Comparison of ENCODE assay signal across 1 cellular context in genomic region chr11:116772443-116773202, GRCh38.
TF ChIP-seq lines count a peak whose summit lies in the region.

A gene with protein sequence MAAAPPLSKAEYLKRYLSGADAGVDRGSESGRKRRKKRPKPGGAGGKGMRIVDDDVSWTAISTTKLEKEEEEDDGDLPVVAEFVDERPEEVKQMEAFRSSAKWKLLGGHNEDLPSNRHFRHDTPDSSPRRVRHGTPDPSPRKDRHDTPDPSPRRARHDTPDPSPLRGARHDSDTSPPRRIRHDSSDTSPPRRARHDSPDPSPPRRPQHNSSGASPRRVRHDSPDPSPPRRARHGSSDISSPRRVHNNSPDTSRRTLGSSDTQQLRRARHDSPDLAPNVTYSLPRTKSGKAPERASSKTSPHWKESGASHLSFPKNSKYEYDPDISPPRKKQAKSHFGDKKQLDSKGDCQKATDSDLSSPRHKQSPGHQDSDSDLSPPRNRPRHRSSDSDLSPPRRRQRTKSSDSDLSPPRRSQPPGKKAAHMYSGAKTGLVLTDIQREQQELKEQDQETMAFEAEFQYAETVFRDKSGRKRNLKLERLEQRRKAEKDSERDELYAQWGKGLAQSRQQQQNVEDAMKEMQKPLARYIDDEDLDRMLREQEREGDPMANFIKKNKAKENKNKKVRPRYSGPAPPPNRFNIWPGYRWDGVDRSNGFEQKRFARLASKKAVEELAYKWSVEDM (minus strand): TSS chr11:116772987. CDS start chr11:116772964, 23 bp downstream.

TF ChIP-seq in HEK293, 187 proteins besides CTCF, POLR2A, EP300 and RAD21 (continued from another document):
- TF ChIP-seq ZBTB17 (tag by site-specific recombination; IDR thresholded peaks at IDR 0.05) = 0 out of 2 replicates have a peak, but pooled peaks have one; percentile 41
- TF ChIP-seq, protein P1, sequence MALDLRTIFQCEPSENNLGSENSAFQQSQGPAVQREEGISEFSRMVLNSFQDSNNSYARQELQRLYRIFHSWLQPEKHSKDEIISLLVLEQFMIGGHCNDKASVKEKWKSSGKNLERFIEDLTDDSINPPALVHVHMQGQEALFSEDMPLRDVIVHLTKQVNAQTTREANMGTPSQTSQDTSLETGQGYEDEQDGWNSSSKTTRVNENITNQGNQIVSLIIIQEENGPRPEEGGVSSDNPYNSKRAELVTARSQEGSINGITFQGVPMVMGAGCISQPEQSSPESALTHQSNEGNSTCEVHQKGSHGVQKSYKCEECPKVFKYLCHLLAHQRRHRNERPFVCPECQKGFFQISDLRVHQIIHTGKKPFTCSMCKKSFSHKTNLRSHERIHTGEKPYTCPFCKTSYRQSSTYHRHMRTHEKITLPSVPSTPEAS (tag by site-specific recombination; IDR thresholded peaks at IDR 0.05) = no peak
- TF ChIP-seq, protein P2, sequence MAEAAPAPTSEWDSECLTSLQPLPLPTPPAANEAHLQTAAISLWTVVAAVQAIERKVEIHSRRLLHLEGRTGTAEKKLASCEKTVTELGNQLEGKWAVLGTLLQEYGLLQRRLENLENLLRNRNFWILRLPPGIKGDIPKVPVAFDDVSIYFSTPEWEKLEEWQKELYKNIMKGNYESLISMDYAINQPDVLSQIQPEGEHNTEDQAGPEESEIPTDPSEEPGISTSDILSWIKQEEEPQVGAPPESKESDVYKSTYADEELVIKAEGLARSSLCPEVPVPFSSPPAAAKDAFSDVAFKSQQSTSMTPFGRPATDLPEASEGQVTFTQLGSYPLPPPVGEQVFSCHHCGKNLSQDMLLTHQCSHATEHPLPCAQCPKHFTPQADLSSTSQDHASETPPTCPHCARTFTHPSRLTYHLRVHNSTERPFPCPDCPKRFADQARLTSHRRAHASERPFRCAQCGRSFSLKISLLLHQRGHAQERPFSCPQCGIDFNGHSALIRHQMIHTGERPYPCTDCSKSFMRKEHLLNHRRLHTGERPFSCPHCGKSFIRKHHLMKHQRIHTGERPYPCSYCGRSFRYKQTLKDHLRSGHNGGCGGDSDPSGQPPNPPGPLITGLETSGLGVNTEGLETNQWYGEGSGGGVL (tag by site-specific recombination; IDR thresholded peaks at IDR 0.05) = peak; percentile 27; the same call in 1 of the 2 replicates
- TF ChIP-seq ZNF488 (tag by site-specific recombination; IDR thresholded peaks at IDR 0.05) = no peak
- TF ChIP-seq, protein P3, sequence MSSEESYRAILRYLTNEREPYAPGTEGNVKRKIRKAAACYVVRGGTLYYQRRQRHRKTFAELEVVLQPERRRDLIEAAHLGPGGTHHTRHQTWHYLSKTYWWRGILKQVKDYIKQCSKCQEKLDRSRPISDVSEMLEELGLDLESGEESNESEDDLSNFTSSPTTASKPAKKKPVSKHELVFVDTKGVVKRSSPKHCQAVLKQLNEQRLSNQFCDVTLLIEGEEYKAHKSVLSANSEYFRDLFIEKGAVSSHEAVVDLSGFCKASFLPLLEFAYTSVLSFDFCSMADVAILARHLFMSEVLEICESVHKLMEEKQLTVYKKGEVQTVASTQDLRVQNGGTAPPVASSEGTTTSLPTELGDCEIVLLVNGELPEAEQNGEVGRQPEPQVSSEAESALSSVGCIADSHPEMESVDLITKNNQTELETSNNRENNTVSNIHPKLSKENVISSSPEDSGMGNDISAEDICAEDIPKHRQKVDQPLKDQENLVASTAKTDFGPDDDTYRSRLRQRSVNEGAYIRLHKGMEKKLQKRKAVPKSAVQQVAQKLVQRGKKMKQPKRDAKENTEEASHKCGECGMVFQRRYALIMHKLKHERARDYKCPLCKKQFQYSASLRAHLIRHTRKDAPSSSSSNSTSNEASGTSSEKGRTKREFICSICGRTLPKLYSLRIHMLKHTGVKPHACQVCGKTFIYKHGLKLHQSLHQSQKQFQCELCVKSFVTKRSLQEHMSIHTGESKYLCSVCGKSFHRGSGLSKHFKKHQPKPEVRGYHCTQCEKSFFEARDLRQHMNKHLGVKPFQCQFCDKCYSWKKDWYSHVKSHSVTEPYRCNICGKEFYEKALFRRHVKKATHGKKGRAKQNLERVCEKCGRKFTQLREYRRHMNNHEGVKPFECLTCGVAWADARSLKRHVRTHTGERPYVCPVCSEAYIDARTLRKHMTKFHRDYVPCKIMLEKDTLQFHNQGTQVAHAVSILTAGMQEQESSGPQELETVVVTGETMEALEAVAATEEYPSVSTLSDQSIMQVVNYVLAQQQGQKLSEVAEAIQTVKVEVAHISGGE (tag by site-specific recombination; conservative IDR thresholded peaks at IDR 0.05; ENCODE audit: low read depth) = peak; percentile 56
- TF ChIP-seq, protein P4, sequence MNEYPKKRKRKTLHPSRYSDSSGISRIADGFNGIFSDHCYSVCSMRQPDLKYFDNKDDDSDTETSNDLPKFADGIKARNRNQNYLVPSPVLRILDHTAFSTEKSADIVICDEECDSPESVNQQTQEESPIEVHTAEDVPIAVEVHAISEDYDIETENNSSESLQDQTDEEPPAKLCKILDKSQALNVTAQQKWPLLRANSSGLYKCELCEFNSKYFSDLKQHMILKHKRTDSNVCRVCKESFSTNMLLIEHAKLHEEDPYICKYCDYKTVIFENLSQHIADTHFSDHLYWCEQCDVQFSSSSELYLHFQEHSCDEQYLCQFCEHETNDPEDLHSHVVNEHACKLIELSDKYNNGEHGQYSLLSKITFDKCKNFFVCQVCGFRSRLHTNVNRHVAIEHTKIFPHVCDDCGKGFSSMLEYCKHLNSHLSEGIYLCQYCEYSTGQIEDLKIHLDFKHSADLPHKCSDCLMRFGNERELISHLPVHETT (tag by site-specific recombination; IDR thresholded peaks at IDR 0.05) = peak; percentile 55; the same call in 1 of the 2 replicates
- 0 out of 2 replicates have a peak, but pooled peaks have one; percentile 11 for TF ChIP-seq WT1 (tag by site-specific recombination; IDR thresholded peaks at IDR 0.05)
- peak; percentile 56; the same call in 1 of the 2 replicates for TF ChIP-seq ZNF24 (tag by site-specific recombination; IDR thresholded peaks at IDR 0.05)
- TF ChIP-seq KLF9 (tag by site-specific recombination; IDR thresholded peaks at IDR 0.05; ENCODE audit: low read depth) = peak; percentile 69
- peak; percentile 8; the same call in 1 of the 2 replicates for TF ChIP-seq GLIS1 (tag by site-specific recombination; IDR thresholded peaks at IDR 0.05)
- peak; percentile 95 for TF ChIP-seq PRDM10 (tag by site-specific recombination; IDR thresholded peaks at IDR 0.05)
- TF ChIP-seq ZNF292 (tag by site-specific recombination; IDR thresholded peaks at IDR 0.05; ENCODE audit: borderline replicate concordance, low read depth) = no peak
- peak; percentile 89 for TF ChIP-seq ZBTB20 (tag by site-specific recombination; IDR thresholded peaks at IDR 0.05)
- TF ChIP-seq SP7 (tag by site-specific recombination; IDR thresholded peaks at IDR 0.05) = peak; percentile 71; the same call in 1 of the 2 replicates
- TF ChIP-seq ZNF324 (tag by site-specific recombination; IDR thresholded peaks at IDR 0.05) = peak; percentile 77
- TF ChIP-seq ZNF600 (tag by site-specific recombination; IDR thresholded peaks at IDR 0.05) = peak; percentile 34
- no peak for TF ChIP-seq ZNF623 (tag by site-specific recombination; IDR thresholded peaks at IDR 0.05)
